Comparison of ENCODE assay signal across 1 cellular context in genomic region chr19:10517760-10518443, GRCh38.
TF ChIP-seq lines count a peak whose summit lies in the region.

No MANE protein-coding gene starts in this region.

TF ChIP-seq in K562, 482 proteins besides CTCF, POLR2A, EP300 and RAD21 (continues in another document):
- peak; percentile 76; the same call in 1 of the 2 replicates for TF ChIP-seq ZNF121 (CRISPR knock-in tag; conservative IDR thresholded peaks at IDR 0.05)
- TF ChIP-seq CC2D1A (IDR thresholded peaks at IDR 0.05): no peak
- peak; percentile 6 for TF ChIP-seq FIP1L1 (IDR thresholded peaks at IDR 0.05; ENCODE audit: low read depth, low read length, poor library complexity, severe bottlenecking)
- TF ChIP-seq STAT5A (IDR thresholded peaks at IDR 0.05; ENCODE audit: borderline replicate concordance, low read length): no peak
- TF ChIP-seq SMARCA4 (IDR thresholded peaks at IDR 0.05): 0 out of 2 replicates have a peak, but pooled peaks have one; percentile 33
- TF ChIP-seq MAZ (CRISPR knock-in tag; conservative IDR thresholded peaks at IDR 0.05 in 1 of 2, IDR thresholded peaks at IDR 0.05 in 1 of 2): peak in 1 of 2 experiments; percentile 51; a peak in 2 of 4 replicates
- TF ChIP-seq FOXK1 (CRISPR knock-in tag; IDR thresholded peaks at IDR 0.05; ENCODE audit: borderline replicate concordance): no peak
- TF ChIP-seq DEAF1 (CRISPR knock-in tag; IDR thresholded peaks at IDR 0.05): no peak
- 0 out of 2 replicates have a peak, but pooled peaks have one; percentile 33 for TF ChIP-seq ZBTB26 (CRISPR knock-in tag; IDR thresholded peaks at IDR 0.05)
- TF ChIP-seq SMARCE1 (IDR thresholded peaks at IDR 0.05): peak; percentile 59; the same call in 1 of the 2 replicates
- TF ChIP-seq SIN3A (IDR thresholded peaks at IDR 0.05; ENCODE audit: borderline replicate concordance in 2 of 2, control insufficient read depth in 1 of 2, low read depth in 2 of 2, low read length in 2 of 2): no peak
- TF ChIP-seq SMAD1 (IDR thresholded peaks at IDR 0.05; ENCODE audit: low read depth, low read length, partially characterized antibody): no peak
- TF ChIP-seq ZNF384 (IDR thresholded peaks at IDR 0.05; ENCODE audit: low read depth, low read length): peak; percentile 79
- no peak for TF ChIP-seq TAL1 (IDR thresholded peaks at IDR 0.05)
- TF ChIP-seq MEIS2 (IDR thresholded peaks at IDR 0.05; ENCODE audit: partially characterized antibody): peak; percentile 56
- 0 out of 2 replicates have a peak, but pooled peaks have one; percentile 47 for TF ChIP-seq DPF2 (IDR thresholded peaks at IDR 0.05)
- no peak for TF ChIP-seq PRPF4 (IDR thresholded peaks at IDR 0.05; ENCODE audit: insufficient read depth, low read depth, low read length, poor library complexity, severe bottlenecking)
- TF ChIP-seq PTTG1 (tag; IDR thresholded peaks at IDR 0.05; ENCODE audit: low read depth): no peak
- peak; percentile 38; the same call in 1 of the 2 replicates for TF ChIP-seq SPI1 (IDR thresholded peaks at IDR 0.05; ENCODE audit: borderline replicate concordance, low read depth, low read length)
- no peak for TF ChIP-seq BRD4 (IDR thresholded peaks at IDR 0.05)
- no peak for TF ChIP-seq NRF1 (conservative IDR thresholded peaks at IDR 0.05 in 1 of 2, IDR thresholded peaks at IDR 0.05 in 1 of 2)
- TF ChIP-seq ARID3B (CRISPR knock-in tag; IDR thresholded peaks at IDR 0.05; ENCODE audit: borderline replicate concordance): no peak
- TF ChIP-seq PHF21A (IDR thresholded peaks at IDR 0.05; ENCODE audit: borderline replicate concordance, low read depth): no peak
- TF ChIP-seq VEZF1 (CRISPR knock-in tag; IDR thresholded peaks at IDR 0.05): 0 out of 2 replicates have a peak, but pooled peaks have one; percentile 28
- TF ChIP-seq TRIM24 (IDR thresholded peaks at IDR 0.05): peak in 1 of 2 experiments; percentile 31; a peak in 1 of 4 replicates
- 0 out of 2 replicates have a peak, but pooled peaks have one; percentile 34 for TF ChIP-seq ZNF449 (CRISPR knock-in tag; IDR thresholded peaks at IDR 0.05)
- TF ChIP-seq ZNF830 (CRISPR knock-in tag; IDR thresholded peaks at IDR 0.05): no peak
- no peak for TF ChIP-seq RREB1 (CRISPR knock-in tag; IDR thresholded peaks at IDR 0.05)
- no peak for TF ChIP-seq ETS2 (tag; IDR thresholded peaks at IDR 0.05; ENCODE audit: borderline replicate concordance, poor library complexity, severe bottlenecking)
- TF ChIP-seq GTF2F1 (IDR thresholded peaks at IDR 0.05; ENCODE audit: low read depth, low read length): no peak
- TF ChIP-seq CHD2 (IDR thresholded peaks at IDR 0.05; ENCODE audit: low read depth, low read length): no peak
- TF ChIP-seq PBX2 (CRISPR knock-in tag; IDR thresholded peaks at IDR 0.05; ENCODE audit: low read depth): no peak
- TF ChIP-seq PBX2 (tag; conservative IDR thresholded peaks at IDR 0.05; ENCODE audit: low read depth): peak; percentile 77
- no peak for TF ChIP-seq ZNF347 (CRISPR knock-in tag; IDR thresholded peaks at IDR 0.05; ENCODE audit: low read depth)
- no peak for TF ChIP-seq HMBOX1 (IDR thresholded peaks at IDR 0.05)
- no peak for TF ChIP-seq SNAPC5 (CRISPR knock-in tag; IDR thresholded peaks at IDR 0.05)
- TF ChIP-seq TCFL5 (CRISPR knock-in tag; conservative IDR thresholded peaks at IDR 0.05): no peak
- no peak for TF ChIP-seq ATF1 (CRISPR knock-in tag; IDR thresholded peaks at IDR 0.05)
- TF ChIP-seq ATF1 (tag; IDR thresholded peaks at IDR 0.05): peak; percentile 13; the same call in 1 of the 2 replicates
- TF ChIP-seq MLLT1 (IDR thresholded peaks at IDR 0.05): no peak
- 0 out of 2 replicates have a peak, but pooled peaks have one; percentile 31 for TF ChIP-seq SP1 (CRISPR knock-in tag; IDR thresholded peaks at IDR 0.05)
- TF ChIP-seq ZNF263 (CRISPR knock-in tag; IDR thresholded peaks at IDR 0.05; ENCODE audit: borderline replicate concordance): peak; percentile 18; the same call in 1 of the 2 replicates
- no peak for TF ChIP-seq IRF2 (CRISPR knock-in tag; IDR thresholded peaks at IDR 0.05)
- TF ChIP-seq RBM25 (IDR thresholded peaks at IDR 0.05; ENCODE audit: low read depth, low read length, severe bottlenecking): no peak
- no peak for TF ChIP-seq MYNN (IDR thresholded peaks at IDR 0.05)
- TF ChIP-seq MYNN (CRISPR knock-in tag; IDR thresholded peaks at IDR 0.05): no peak
- TF ChIP-seq EGR1 (conservative IDR thresholded peaks at IDR 0.05): peak; percentile 81
